In genomic region chr2:237022533-237022932, GRCh38 we compare ENCODE assay signal across 20 cellular contexts.
"Had no signal": no experiment of that assay in that cellular context is flagged by ENCODE, and none has a peak within 500 bp of the region (broad histone marks: within the 10 kb centered on the region; RNA-seq: fewer than 3 reads in every experiment).

No MANE protein-coding gene starts in this region.

- H3K4me3 Mint-ChIP-seq: activated CD4-positive, alpha-beta memory T cell treated with anti-CD3 and anti-CD28 coated beads, Interleukin-2, amount 10 ng/mL, durations not matched to agents 7 days and 5 days; activated CD4-positive, alpha-beta T cell treated with anti-CD3 and anti-CD28 coated beads, Interleukin-2, amount 10 ng/mL, durations not matched to agents 24 days and 14 days; activated naive CD4-positive, alpha-beta T cell treated with anti-CD3 and anti-CD28 coated beads for 36 hours; activated T-cell treated with anti-CD3 and anti-CD28 coated beads, Interleukin-2, amount 50 U/mL, for 72 hours; natural killer cell had no signal

- H3K9me3 ChIP-seq: prostate gland, thoracic aorta had no signal

- DNase-seq: activated CD4-positive, alpha-beta memory T cell treated with anti-CD3 and anti-CD28 coated beads, Interleukin-2, amount 10 ng/mL, durations not matched to agents 7 days and 5 days; activated CD4-positive, alpha-beta T cell treated with anti-CD3 and anti-CD28 coated beads, Interleukin-2, amount 10 ng/mL, durations not matched to agents 24 days and 14 days; activated effector memory CD4-positive, alpha-beta T cell treated with Interleukin-2 at 50 U/mL for 16 hours; activated naive CD4-positive, alpha-beta T cell treated with anti-CD3 and anti-CD28 coated beads for 36 hours; activated T-cell treated with anti-CD3 and anti-CD28 coated beads, Interleukin-2, amount 50 U/mL, for 72 hours; cerebellar nuclear complex; hypothalamus; left ventricle myocardium inferior; mammary epithelial cell; midbrain; natural killer cell; spleen; stimulated activated CD4-positive, alpha-beta T cell treated with anti-CD3 and anti-CD28 coated beads, Interleukin-4, amount 100 ng/mL, for 24 hours; stimulated activated naive CD4-positive, alpha-beta T cell treated with Interleukin-2 at 50 U/mL for 16 hours; upper lobe of left lung had no signal

- H3K27ac ChIP-seq: coronary artery, esophagus muscularis mucosa, left ventricle myocardium inferior, prostate gland, spleen, thoracic aorta, upper lobe of left lung, VCaP had no signal

- H3K4me3 ChIP-seq: coronary artery, esophagus muscularis mucosa, left ventricle myocardium inferior, prostate gland, spleen, thoracic aorta, upper lobe of left lung had no signal

- H3K27ac Mint-ChIP-seq: activated CD4-positive, alpha-beta memory T cell treated with anti-CD3 and anti-CD28 coated beads, Interleukin-2, amount 10 ng/mL, durations not matched to agents 7 days and 5 days; activated CD4-positive, alpha-beta T cell treated with anti-CD3 and anti-CD28 coated beads, Interleukin-2, amount 10 ng/mL, durations not matched to agents 24 days and 14 days; activated naive CD4-positive, alpha-beta T cell treated with anti-CD3 and anti-CD28 coated beads for 36 hours; activated T-cell treated with anti-CD3 and anti-CD28 coated beads, Interleukin-2, amount 50 U/mL, for 72 hours; natural killer cell had no signal

- H3K36me3 ChIP-seq: esophagus muscularis mucosa, left ventricle myocardium inferior, prostate gland, spleen, thoracic aorta, upper lobe of left lung had no signal

- H3K27me3 ChIP-seq: esophagus muscularis mucosa, spleen, upper lobe of left lung had no signal

- H3K36me3 Mint-ChIP-seq: natural killer cell had no signal

- H3K4me1 Mint-ChIP-seq: activated CD4-positive, alpha-beta memory T cell treated with anti-CD3 and anti-CD28 coated beads, Interleukin-2, amount 10 ng/mL, durations not matched to agents 7 days and 5 days; activated CD4-positive, alpha-beta T cell treated with anti-CD3 and anti-CD28 coated beads, Interleukin-2, amount 10 ng/mL, durations not matched to agents 24 days and 14 days; natural killer cell had no signal

- H3K4me1 ChIP-seq: left ventricle myocardium inferior, prostate gland had no signal

- H3K9me3 Mint-ChIP-seq: activated CD4-positive, alpha-beta memory T cell treated with anti-CD3 and anti-CD28 coated beads, Interleukin-2, amount 10 ng/mL, durations not matched to agents 7 days and 5 days; activated CD4-positive, alpha-beta T cell treated with anti-CD3 and anti-CD28 coated beads, Interleukin-2, amount 10 ng/mL, durations not matched to agents 24 days and 14 days; activated naive CD4-positive, alpha-beta T cell treated with anti-CD3 and anti-CD28 coated beads for 36 hours; activated T-cell treated with anti-CD3 and anti-CD28 coated beads, Interleukin-2, amount 50 U/mL, for 72 hours; natural killer cell had no signal
